6 cellular contexts compared by ENCODE assay signal in genomic region chr17:8253801-8254200, GRCh38. TPM values are rescaled to one million over a fixed set of nuclear protein-coding genes. Genes with fewer than 3 reads are reported as not detected.
A peak's percentile ranks its signal among the peaks of the same experiment; 100 is the strongest.
DNase-seq lines count a peak whose midpoint lies in the region; TF ChIP-seq lines count a peak whose summit lies in the region.
"Had no signal": no experiment of that assay in that cellular context is flagged by ENCODE, and none has a peak within 500 bp of the region (broad histone marks: within the 10 kb centered on the region; RNA-seq: fewer than 3 reads in every experiment).

No MANE protein-coding gene starts in this region.

- H3K4me3 ChIP-seq in dorsolateral prefrontal cortex = no peak overlapping the region
- H3K4me3 ChIP-seq: coronary artery had no signal

- H3K27me3 ChIP-seq in dorsolateral prefrontal cortex = no peaks in the 10 kb centered on the region

- peak in 31 of 56 donors; percentile 7 to 47 (median 30) for TF ChIP-seq CTCF in dorsolateral prefrontal cortex (IDR thresholded peaks at IDR 0.05 in 54 of 56, conservative IDR thresholded peaks at IDR 0.05 in 2 of 56; ENCODE audit: low read depth in 1 of 56, partially characterized antibody in 56 of 56)

- intact Hi-C loops in dorsolateral prefrontal cortex (cut with DNase I) = loop anchor here in 1 of 2 donors (2.0 kb wide), 1 partner anchor 31 kb away; no protein-coding TSS in a partner anchor

- H3K27ac ChIP-seq in dorsolateral prefrontal cortex = no peak overlapping the region
- H3K27ac ChIP-seq: coronary artery had no signal

- DNase-seq in NCI-H1694 treated with DMSO at 0.1 percent for 48 hours (lab: John Stamatoyannopoulos, UW) (peak; percentile 26), dorsolateral prefrontal cortex (peak in 3 of 10 donors; percentile 23 to 38 (median 38)), renal cortical epithelial cell (ENCODE audit: low read depth) (peak; percentile 33), CD1c-positive myeloid dendritic cell (ENCODE audit: extremely low spot score) (no peak), RKO (ENCODE audit: low spot score) (no peak)

RNA-seq across cellular contexts. Expression of gene PFAS, which starts 4.7 kb away (rescaled TPM):
- total RNA-seq in dorsolateral prefrontal cortex (10 to 100 TPM; 20.3 to 49.9 (median 35.2) TPM), renal cortical epithelial cell (19.3 and 23.7 TPM in 2 replicates)

RNA-seq across cellular contexts. Expression of gene CTC1, which starts 5.9 kb away (rescaled TPM):
- total RNA-seq in dorsolateral prefrontal cortex = 10 to 100 TPM; 33.8 to 92.7 (median 64.4) TPM
- total RNA-seq in renal cortical epithelial cell = 3.5 and 12.7 TPM in 2 replicates

RNA-seq across cellular contexts. Expression of gene RANGRF, which starts 34.7 kb away (rescaled TPM):
- total RNA-seq in dorsolateral prefrontal cortex (10 to 100 TPM; 15.3 to 31.6 (median 22.9) TPM), renal cortical epithelial cell (5.4 and 6.6 TPM in 2 replicates)

RNA-seq across cellular contexts. Expression of gene SLC25A35, which starts 41.4 kb away (rescaled TPM):
- total RNA-seq in dorsolateral prefrontal cortex (10 to 100 TPM in 2 of 120 experiments, 1 to 10 TPM in 118; 1.1 to 10.8 (median 4.2) TPM), renal cortical epithelial cell (0.35 and 1.3 TPM in 2 replicates)

RNA-seq across cellular contexts. Expression of gene AURKB, which starts 43.4 kb away (rescaled TPM):
- total RNA-seq in dorsolateral prefrontal cortex = 1 to 10 TPM in 8 of 120 experiments, under 1 TPM in 4, not detected in 108; 0.75 to 3.8 (median 1.2) TPM
- total RNA-seq in renal cortical epithelial cell = 1.0 and 27.8 TPM in 2 replicates

Comparison
In these comparisons a context has a peak if more than half of its experiments do, and no peak if none do; other contexts are left out.
1. DNase-seq: peak in NCI-H1694 treated with DMSO at 0.1 percent for 48 hours (single experiment) and renal cortical epithelial cell (single experiment); none in CD1c-positive myeloid dendritic cell (single experiment) and RKO (single experiment).